6 cellular contexts compared by ENCODE assay signal in genomic region chr19:1237027-1237659, GRCh38. TPM values are rescaled to one million over a fixed set of nuclear protein-coding genes. Genes with fewer than 3 reads are reported as not detected.
A peak's percentile ranks its signal among the peaks of the same experiment; 100 is the strongest.
DNase-seq lines count a peak whose midpoint lies in the region; ATAC-seq and TF ChIP-seq lines count a peak whose summit lies in the region.

No MANE protein-coding gene starts in this region.

- H3K27me3 Mint-ChIP-seq in type B pancreatic cell = no peaks in the 10 kb centered on the region

- H3K4me1 ChIP-seq in left ventricle myocardium inferior = peaks cover 62% of the 10 kb centered on the region

- peak overlapping the region; percentile 73 for H3K4me3 ChIP-seq in left ventricle myocardium inferior

- no peak for TF ChIP-seq CTCF in left ventricle myocardium inferior (IDR thresholded peaks at IDR 0.05; ENCODE audit: borderline replicate concordance)
- no peak for TF ChIP-seq CTCF in type B pancreatic cell (conservative IDR thresholded peaks at IDR 0.05)

- H3K4me3 Mint-ChIP-seq in type B pancreatic cell = peak overlapping the region; percentile 68

- H3K27ac ChIP-seq in left ventricle myocardium inferior (replicated peaks) = no peak overlapping the region

- H3K9me3 ChIP-seq in left ventricle myocardium inferior (replicated peaks) = no peaks in the 10 kb centered on the region

- peaks cover 19% of the 10 kb centered on the region for H3K4me1 Mint-ChIP-seq in type B pancreatic cell (ENCODE audit: unreplicated experiment)

- H3K36me3 ChIP-seq in left ventricle myocardium inferior = no peaks in the 10 kb centered on the region

- no peak for ATAC-seq in HG02870 (IDR thresholded peaks at IDR 0.05; ENCODE audit: unreplicated experiment)

- H3K36me3 Mint-ChIP-seq in type B pancreatic cell = no peaks in the 10 kb centered on the region

- peaks cover 6% of the 10 kb centered on the region for H3K27me3 ChIP-seq in left ventricle myocardium inferior (ENCODE audit: low read depth)

- intact Hi-C loops in left ventricle myocardium inferior (cut with micrococcal nuclease) = no loop called here

- H3K27ac Mint-ChIP-seq in type B pancreatic cell = no peak overlapping the region

- no peaks in the 10 kb centered on the region for H3K9me3 Mint-ChIP-seq in type B pancreatic cell

- peak; percentile 71 for DNase-seq in activated CD8-positive, alpha-beta memory T cell treated with anti-CD3 and anti-CD28 coated beads for 24 hours
- DNase-seq in activated CD8-positive, alpha-beta memory T cell treated with anti-CD3 and anti-CD28 coated beads, Interleukin-2, amount 50 U/mL, for 4 hours = no peak
- DNase-seq in left ventricle myocardium inferior = no peak
- DNase-seq in type B pancreatic cell (ENCODE audit: extremely low spot score, unreplicated experiment) = no peak
- DNase-seq in GDM1 (lab: John Stamatoyannopoulos, UW) = no peak

RNA-seq across cellular contexts. Expression of gene CBARP, which starts 0.7 kb away (rescaled TPM):
- total RNA-seq in left ventricle myocardium inferior (0.96 TPM), type B pancreatic cell (ENCODE audit: low replicate concordance) (8.9 and 10.8 TPM in 2 replicates)

RNA-seq across cellular contexts. Expression of gene ATP5F1D, which starts 4.4 kb away (rescaled TPM):
- total RNA-seq in left ventricle myocardium inferior = 501 TPM
- 165 and 197 TPM in 2 replicates for total RNA-seq in type B pancreatic cell (ENCODE audit: low replicate concordance)

RNA-seq across cellular contexts. Expression of gene MIDN, which starts 11.2 kb away (rescaled TPM):
- 60.5 TPM for total RNA-seq in left ventricle myocardium inferior
- 122 and 127 TPM in 2 replicates for total RNA-seq in type B pancreatic cell (ENCODE audit: low replicate concordance)

RNA-seq across cellular contexts. Expression of gene STK11, which starts 31.6 kb away (rescaled TPM):
- total RNA-seq in left ventricle myocardium inferior (50.1 TPM), type B pancreatic cell (ENCODE audit: low replicate concordance) (59.9 and 64.8 TPM in 2 replicates)

RNA-seq across cellular contexts. Expression of gene CIRBP, which starts 32.0 kb away (rescaled TPM):
- total RNA-seq in left ventricle myocardium inferior (229 TPM), type B pancreatic cell (ENCODE audit: low replicate concordance) (316 and 421 TPM in 2 replicates)
